8 cellular contexts compared by ENCODE assay signal in the genomic region with DNA sequence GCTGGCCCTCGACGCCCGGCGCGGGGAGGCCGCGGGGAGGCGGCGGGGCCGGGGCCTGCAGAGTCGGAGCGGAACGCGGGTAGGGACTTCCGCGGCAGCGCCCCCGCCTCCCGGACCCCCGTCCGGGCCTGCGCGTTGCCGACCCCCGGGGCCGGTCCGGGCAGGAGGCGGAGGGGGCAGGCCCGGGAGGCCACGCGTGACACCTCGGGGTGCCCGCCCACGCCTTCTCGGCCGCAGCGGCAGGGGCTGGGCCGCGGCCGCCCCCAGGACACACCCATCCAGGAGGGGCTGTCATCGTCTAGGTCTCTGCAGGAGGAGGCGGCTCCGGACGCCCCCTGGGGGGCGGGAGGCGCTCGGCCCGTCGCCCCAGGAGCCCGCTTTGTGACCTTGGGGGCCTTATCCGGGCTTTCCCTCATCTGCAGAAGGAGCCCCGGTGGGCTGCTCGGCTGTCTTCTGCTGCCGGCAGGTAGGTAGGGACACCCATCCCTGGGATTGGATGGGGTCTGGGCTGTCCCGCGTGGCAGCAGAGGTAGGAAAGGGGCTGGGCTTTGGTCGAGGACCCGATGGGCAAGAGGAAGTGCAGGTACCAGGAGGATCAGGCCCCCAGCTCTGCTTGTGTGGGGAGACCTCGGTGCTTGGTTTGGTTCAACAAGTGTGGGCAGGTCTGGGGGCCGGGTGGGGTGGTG. TPM values are rescaled to one million over a fixed set of nuclear protein-coding genes. Genes with fewer than 3 reads are reported as not detected.
DNase-seq lines count a peak whose midpoint lies in the region; ATAC-seq lines count a peak whose summit lies in the region.

No MANE protein-coding gene starts in this region.

- POLR2A ChIA-PET in CD4-positive, alpha-beta memory T cell (lab: Charles Lee; ENCODE audit: partially characterized antibody), result interaction anchor here (1.0 to 2.6 kb wide), 5 partner anchors 12 to 47 kb away, joined by 4 to 8 read pairs (median 5); a partner anchor contains a TSS

- peaks cover 13 to 28% (median 24%) of the 10 kb centered on the region in 4 donors for H3K4me1 Mint-ChIP-seq in CD4-positive, alpha-beta memory T cell
- peaks cover 29% of the 10 kb centered on the region for H3K4me1 Mint-ChIP-seq in activated naive CD8-positive, alpha-beta T cell treated with anti-CD3 and anti-CD28 coated beads for 36 hours

- peaks cover 20% of the 10 kb centered on the region for H3K4me1 ChIP-seq in CD4-positive, alpha-beta memory T cell (ENCODE audit: insufficient read depth, low read length)
- no peaks in the 10 kb centered on the region for H3K4me1 ChIP-seq in iPS-15b (ENCODE audit: control insufficient read depth, insufficient read depth, low read length)

- intact Hi-C loops in CD4-positive, alpha-beta memory T cell (cut with micrococcal nuclease), result loop anchor here (1.0 to 2.0 kb wide), 2 partner anchors 47 to 69 kb away; a partner anchor contains a TSS

- peaks cover 21 to 37% of the 10 kb centered on the region in 2 donors for H3K36me3 Mint-ChIP-seq in CD4-positive, alpha-beta memory T cell
- peaks cover 35% of the 10 kb centered on the region for H3K36me3 Mint-ChIP-seq in activated naive CD8-positive, alpha-beta T cell treated with anti-CD3 and anti-CD28 coated beads for 36 hours

- ATAC-seq in GM19043 (IDR thresholded peaks at IDR 0.05; ENCODE audit: low read depth, unreplicated experiment) (peak; percentile 89), HG03280 (IDR thresholded peaks at IDR 0.05; ENCODE audit: unreplicated experiment) (peak; percentile 81)

- CTCF ChIA-PET in CD4-positive, alpha-beta memory T cell (lab: Charles Lee; ENCODE audit: partially characterized antibody), result no interaction called here

- H3K9ac ChIP-seq in iPS-15b (ENCODE audit: low read depth, low read length), result no peak overlapping the region

- DNase-seq in CD4-positive, alpha-beta memory T cell, result peak; percentile 45 to 65 (median 50)
- DNase-seq in SK-MEL-5 (ENCODE audit: low read depth, low spot score), result peak; percentile 54
- DNase-seq in activated naive CD8-positive, alpha-beta T cell treated with anti-CD3 and anti-CD28 coated beads for 36 hours, result peak; percentile 82
- DNase-seq in stimulated activated CD4-positive, alpha-beta T cell treated with anti-CD3 and anti-CD28 coated beads, Interleukin-15, amount 100 ng/mL, for 1 hour (ENCODE audit: low read depth in 1 of 2, low spot score in 1 of 2), result peak; percentile 31 to 45
- DNase-seq in ureter (ENCODE audit: low spot score), result no peak

- no peaks in the 10 kb centered on the region for H3K9me3 ChIP-seq in CD4-positive, alpha-beta memory T cell (ENCODE audit: control insufficient read depth in 1 of 2, low read length in 2 of 2)
- no peaks in the 10 kb centered on the region for H3K9me3 ChIP-seq in iPS-15b (ENCODE audit: control insufficient read depth, insufficient read depth, low read length)

- peak overlapping the region; percentile 84 to 90 (median 88) for H3K4me3 Mint-ChIP-seq in CD4-positive, alpha-beta memory T cell
- H3K4me3 Mint-ChIP-seq in activated naive CD8-positive, alpha-beta T cell treated with anti-CD3 and anti-CD28 coated beads for 36 hours, result peak overlapping the region; percentile 88

- H3K27me3 Mint-ChIP-seq in CD4-positive, alpha-beta memory T cell, result no peaks in the 10 kb centered on the region
- H3K27me3 Mint-ChIP-seq in activated naive CD8-positive, alpha-beta T cell treated with anti-CD3 and anti-CD28 coated beads for 36 hours, result no peaks in the 10 kb centered on the region

- H3K36me3 ChIP-seq in CD4-positive, alpha-beta memory T cell (ENCODE audit: insufficient read depth, low read length), result peaks cover 14% of the 10 kb centered on the region
- peaks cover 9% of the 10 kb centered on the region for H3K36me3 ChIP-seq in iPS-15b (ENCODE audit: control insufficient read depth, insufficient read depth, low read length)

- in situ Hi-C loops in SK-MEL-5 (cut with HindIII; ENCODE audit: low pct_unique_long_range_greater_than_20kb, low sequenced_read_pairs), result no loop called here

- peak overlapping the region; percentile 56 for H3K27ac ChIP-seq in CD4-positive, alpha-beta memory T cell (ENCODE audit: low read depth, low read length)

- peak overlapping the region; percentile 73 to 95 (median 90) for H3K27ac Mint-ChIP-seq in CD4-positive, alpha-beta memory T cell
- peak overlapping the region; percentile 91 for H3K27ac Mint-ChIP-seq in activated naive CD8-positive, alpha-beta T cell treated with anti-CD3 and anti-CD28 coated beads for 36 hours

- no peaks in the 10 kb centered on the region for H3K9me3 Mint-ChIP-seq in CD4-positive, alpha-beta memory T cell
- H3K9me3 Mint-ChIP-seq in activated naive CD8-positive, alpha-beta T cell treated with anti-CD3 and anti-CD28 coated beads for 36 hours, result peaks cover 2% of the 10 kb centered on the region

- peak overlapping the region in 1 of 2 donors; percentile 38 for H3K4me3 ChIP-seq in CD4-positive, alpha-beta memory T cell (ENCODE audit: low read length in 2 of 2)
- peak overlapping the region; percentile 54 for H3K4me3 ChIP-seq in iPS-15b (ENCODE audit: low read depth, low read length)

- no peaks in the 10 kb centered on the region for H3K27me3 ChIP-seq in CD4-positive, alpha-beta memory T cell (ENCODE audit: insufficient read depth, low read length)
- no peaks in the 10 kb centered on the region for H3K27me3 ChIP-seq in iPS-15b (ENCODE audit: control insufficient read depth, insufficient read depth, low read length)

RNA-seq across cellular contexts. Expression of a gene that starts 0.6 kb away (rescaled TPM):
- total RNA-seq in CD4-positive, alpha-beta memory T cell, result 10 to 100 TPM; 59.4 to 62.0 TPM
- polyA plus RNA-seq in CD4-positive, alpha-beta memory T cell, result 1 to 10 TPM in 1 of 2 donors, under 1 TPM in 1; 0.45 to 5.8 TPM
- 15.5 and 18.3 TPM in 2 replicates for total RNA-seq in SK-MEL-5 (2014; rRNA removed; shearing (Covaris generic))
- polyA plus RNA-seq in SK-MEL-5 (2015; cell fraction: cytosol; rRNA removed), result 26.6 and 32.6 TPM in 2 replicates
- 73.6 and 91.9 TPM in 2 replicates for polyA plus RNA-seq in SK-MEL-5 (2015; cell fraction: nucleus; rRNA removed)
- 10 to 100 TPM; 17.2 to 19.0 TPM for total RNA-seq in activated naive CD8-positive, alpha-beta T cell treated with anti-CD3 and anti-CD28 coated beads for 36 hours
- total RNA-seq in ureter, result 44.7 TPM

RNA-seq across cellular contexts. Expression of a gene that starts 22.3 kb away (rescaled TPM):
- 1 to 10 TPM; 2.0 to 2.2 TPM for total RNA-seq in CD4-positive, alpha-beta memory T cell
- 1 to 10 TPM in 1 of 2 donors, under 1 TPM in 1; 0.34 to 1.9 TPM for polyA plus RNA-seq in CD4-positive, alpha-beta memory T cell
- 0.16 and 0.35 TPM in 2 replicates for total RNA-seq in SK-MEL-5 (2014; rRNA removed; shearing (Covaris generic))
- polyA plus RNA-seq in SK-MEL-5 (2015; cell fraction: cytosol; rRNA removed), result 0.33 and 0.60 TPM in 2 replicates
- polyA plus RNA-seq in SK-MEL-5 (2015; cell fraction: nucleus; rRNA removed), result 0.32 and 1.3 TPM in 2 replicates
- 1 to 10 TPM; 2.2 TPM for total RNA-seq in activated naive CD8-positive, alpha-beta T cell treated with anti-CD3 and anti-CD28 coated beads for 36 hours
- 9.4 TPM for total RNA-seq in ureter

RNA-seq across cellular contexts. Expression of a gene that starts 47.9 kb away (rescaled TPM):
- 10 to 100 TPM; 56.6 to 62.1 TPM for total RNA-seq in CD4-positive, alpha-beta memory T cell
- 10 to 100 TPM; 25.4 to 37.5 TPM for polyA plus RNA-seq in CD4-positive, alpha-beta memory T cell
- total RNA-seq in SK-MEL-5 (2014; rRNA removed; shearing (Covaris generic)), result 18.5 and 28.2 TPM in 2 replicates
- polyA plus RNA-seq in SK-MEL-5 (2015; cell fraction: cytosol; rRNA removed), result 57.8 and 57.9 TPM in 2 replicates
- polyA plus RNA-seq in SK-MEL-5 (2015; cell fraction: nucleus; rRNA removed), result 36.7 and 70.3 TPM in 2 replicates
- total RNA-seq in activated naive CD8-positive, alpha-beta T cell treated with anti-CD3 and anti-CD28 coated beads for 36 hours, result 10 to 100 TPM; 31.9 to 35.0 TPM
- 38.0 TPM for total RNA-seq in ureter
